ENCODE assay signal across 2 cellular contexts in the genomic region with DNA sequence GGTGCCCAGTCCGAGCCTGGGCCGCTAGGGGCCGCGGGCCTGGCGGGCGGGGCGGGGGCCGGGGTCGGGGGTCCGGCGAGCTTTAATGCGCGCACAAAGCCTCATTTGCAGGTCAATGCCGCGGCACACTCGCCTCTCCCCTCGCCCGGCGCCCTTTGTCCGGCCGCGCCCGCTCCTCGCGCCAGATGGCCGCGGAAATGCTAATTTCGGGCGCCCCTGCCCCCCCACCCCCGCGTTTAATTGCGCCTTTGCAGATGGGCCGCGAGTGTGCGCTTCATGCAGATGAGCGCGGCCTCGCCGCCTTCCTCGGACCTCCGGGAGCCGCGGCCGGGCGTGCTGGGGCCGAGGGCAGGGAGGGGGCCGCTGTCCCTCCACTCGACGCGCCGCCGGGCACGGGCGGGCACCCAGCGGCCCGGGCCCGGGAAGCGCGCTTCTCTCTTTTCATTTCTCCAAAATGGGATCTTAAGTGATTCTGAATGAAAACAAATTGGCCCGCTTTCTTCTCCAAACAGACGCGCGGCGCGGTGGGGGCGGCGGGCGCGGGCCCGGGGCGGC.
TF ChIP-seq lines count a peak whose summit lies in the region.

No MANE protein-coding gene starts in this region.

TF ChIP-seq in GM23338, 12 proteins besides CTCF, POLR2A, EP300 and RAD21 (continued from another document and continues in another):
- TF ChIP-seq, protein P1, sequence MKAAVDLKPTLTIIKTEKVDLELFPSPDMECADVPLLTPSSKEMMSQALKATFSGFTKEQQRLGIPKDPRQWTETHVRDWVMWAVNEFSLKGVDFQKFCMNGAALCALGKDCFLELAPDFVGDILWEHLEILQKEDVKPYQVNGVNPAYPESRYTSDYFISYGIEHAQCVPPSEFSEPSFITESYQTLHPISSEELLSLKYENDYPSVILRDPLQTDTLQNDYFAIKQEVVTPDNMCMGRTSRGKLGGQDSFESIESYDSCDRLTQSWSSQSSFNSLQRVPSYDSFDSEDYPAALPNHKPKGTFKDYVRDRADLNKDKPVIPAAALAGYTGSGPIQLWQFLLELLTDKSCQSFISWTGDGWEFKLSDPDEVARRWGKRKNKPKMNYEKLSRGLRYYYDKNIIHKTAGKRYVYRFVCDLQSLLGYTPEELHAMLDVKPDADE (IDR thresholded peaks at IDR 0.05): no peak
- TF ChIP-seq, protein P2, sequence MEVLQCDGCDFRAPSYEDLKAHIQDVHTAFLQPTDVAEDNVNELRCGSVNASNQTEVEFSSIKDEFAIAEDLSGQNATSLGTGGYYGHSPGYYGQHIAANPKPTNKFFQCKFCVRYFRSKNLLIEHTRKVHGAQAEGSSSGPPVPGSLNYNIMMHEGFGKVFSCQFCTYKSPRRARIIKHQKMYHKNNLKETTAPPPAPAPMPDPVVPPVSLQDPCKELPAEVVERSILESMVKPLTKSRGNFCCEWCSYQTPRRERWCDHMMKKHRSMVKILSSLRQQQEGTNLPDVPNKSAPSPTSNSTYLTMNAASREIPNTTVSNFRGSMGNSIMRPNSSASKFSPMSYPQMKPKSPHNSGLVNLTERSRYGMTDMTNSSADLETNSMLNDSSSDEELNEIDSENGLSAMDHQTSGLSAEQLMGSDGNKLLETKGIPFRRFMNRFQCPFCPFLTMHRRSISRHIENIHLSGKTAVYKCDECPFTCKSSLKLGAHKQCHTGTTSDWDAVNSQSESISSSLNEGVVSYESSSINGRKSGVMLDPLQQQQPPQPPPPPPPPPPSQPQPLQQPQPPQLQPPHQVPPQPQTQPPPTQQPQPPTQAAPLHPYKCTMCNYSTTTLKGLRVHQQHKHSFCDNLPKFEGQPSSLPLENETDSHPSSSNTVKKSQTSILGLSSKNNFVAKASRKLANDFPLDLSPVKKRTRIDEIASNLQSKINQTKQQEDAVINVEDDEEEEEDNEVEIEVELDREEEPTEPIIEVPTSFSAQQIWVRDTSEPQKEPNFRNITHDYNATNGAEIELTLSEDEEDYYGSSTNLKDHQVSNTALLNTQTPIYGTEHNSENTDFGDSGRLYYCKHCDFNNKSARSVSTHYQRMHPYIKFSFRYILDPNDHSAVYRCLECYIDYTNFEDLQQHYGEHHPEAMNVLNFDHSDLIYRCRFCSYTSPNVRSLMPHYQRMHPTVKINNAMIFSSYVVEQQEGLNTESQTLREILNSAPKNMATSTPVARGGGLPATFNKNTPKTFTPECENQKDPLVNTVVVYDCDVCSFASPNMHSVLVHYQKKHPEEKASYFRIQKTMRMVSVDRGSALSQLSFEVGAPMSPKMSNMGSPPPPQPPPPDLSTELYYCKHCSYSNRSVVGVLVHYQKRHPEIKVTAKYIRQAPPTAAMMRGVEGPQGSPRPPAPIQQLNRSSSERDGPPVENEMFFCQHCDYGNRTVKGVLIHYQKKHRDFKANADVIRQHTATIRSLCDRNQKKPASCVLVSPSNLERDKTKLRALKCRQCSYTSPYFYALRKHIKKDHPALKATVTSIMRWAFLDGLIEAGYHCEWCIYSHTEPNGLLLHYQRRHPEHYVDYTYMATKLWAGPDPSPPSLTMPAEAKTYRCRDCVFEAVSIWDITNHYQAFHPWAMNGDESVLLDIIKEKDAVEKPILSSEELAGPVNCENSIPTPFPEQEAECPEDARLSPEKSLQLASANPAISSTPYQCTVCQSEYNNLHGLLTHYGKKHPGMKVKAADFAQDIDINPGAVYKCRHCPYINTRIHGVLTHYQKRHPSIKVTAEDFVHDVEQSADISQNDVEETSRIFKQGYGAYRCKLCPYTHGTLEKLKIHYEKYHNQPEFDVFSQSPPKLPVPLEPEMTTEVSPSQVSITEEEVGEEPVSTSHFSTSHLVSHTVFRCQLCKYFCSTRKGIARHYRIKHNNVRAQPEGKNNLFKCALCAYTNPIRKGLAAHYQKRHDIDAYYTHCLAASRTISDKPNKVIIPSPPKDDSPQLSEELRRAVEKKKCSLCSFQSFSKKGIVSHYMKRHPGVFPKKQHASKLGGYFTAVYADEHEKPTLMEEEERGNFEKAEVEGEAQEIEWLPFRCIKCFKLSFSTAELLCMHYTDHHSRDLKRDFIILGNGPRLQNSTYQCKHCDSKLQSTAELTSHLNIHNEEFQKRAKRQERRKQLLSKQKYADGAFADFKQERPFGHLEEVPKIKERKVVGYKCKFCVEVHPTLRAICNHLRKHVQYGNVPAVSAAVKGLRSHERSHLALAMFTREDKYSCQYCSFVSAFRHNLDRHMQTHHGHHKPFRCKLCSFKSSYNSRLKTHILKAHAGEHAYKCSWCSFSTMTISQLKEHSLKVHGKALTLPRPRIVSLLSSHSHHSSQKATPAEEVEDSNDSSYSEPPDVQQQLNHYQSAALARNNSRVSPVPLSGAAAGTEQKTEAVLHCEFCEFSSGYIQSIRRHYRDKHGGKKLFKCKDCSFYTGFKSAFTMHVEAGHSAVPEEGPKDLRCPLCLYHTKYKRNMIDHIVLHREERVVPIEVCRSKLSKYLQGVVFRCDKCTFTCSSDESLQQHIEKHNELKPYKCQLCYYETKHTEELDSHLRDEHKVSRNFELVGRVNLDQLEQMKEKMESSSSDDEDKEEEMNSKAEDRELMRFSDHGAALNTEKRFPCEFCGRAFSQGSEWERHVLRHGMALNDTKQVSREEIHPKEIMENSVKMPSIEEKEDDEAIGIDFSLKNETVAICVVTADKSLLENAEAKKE (CRISPR knock-in tag; IDR thresholded peaks at IDR 0.05): no peak
- no peak for TF ChIP-seq STAT1 (IDR thresholded peaks at IDR 0.05; ENCODE audit: unreplicated experiment)
- no peak for TF ChIP-seq EZH2 (IDR thresholded peaks at IDR 0.05; ENCODE audit: low read depth, unreplicated experiment)
- no peak for TF ChIP-seq CREB1 (CRISPR knock-in tag; IDR thresholded peaks at IDR 0.05; ENCODE audit: low read depth)
- no peak for TF ChIP-seq NANOG (IDR thresholded peaks at IDR 0.05; ENCODE audit: borderline replicate concordance)
- TF ChIP-seq, protein P3, sequence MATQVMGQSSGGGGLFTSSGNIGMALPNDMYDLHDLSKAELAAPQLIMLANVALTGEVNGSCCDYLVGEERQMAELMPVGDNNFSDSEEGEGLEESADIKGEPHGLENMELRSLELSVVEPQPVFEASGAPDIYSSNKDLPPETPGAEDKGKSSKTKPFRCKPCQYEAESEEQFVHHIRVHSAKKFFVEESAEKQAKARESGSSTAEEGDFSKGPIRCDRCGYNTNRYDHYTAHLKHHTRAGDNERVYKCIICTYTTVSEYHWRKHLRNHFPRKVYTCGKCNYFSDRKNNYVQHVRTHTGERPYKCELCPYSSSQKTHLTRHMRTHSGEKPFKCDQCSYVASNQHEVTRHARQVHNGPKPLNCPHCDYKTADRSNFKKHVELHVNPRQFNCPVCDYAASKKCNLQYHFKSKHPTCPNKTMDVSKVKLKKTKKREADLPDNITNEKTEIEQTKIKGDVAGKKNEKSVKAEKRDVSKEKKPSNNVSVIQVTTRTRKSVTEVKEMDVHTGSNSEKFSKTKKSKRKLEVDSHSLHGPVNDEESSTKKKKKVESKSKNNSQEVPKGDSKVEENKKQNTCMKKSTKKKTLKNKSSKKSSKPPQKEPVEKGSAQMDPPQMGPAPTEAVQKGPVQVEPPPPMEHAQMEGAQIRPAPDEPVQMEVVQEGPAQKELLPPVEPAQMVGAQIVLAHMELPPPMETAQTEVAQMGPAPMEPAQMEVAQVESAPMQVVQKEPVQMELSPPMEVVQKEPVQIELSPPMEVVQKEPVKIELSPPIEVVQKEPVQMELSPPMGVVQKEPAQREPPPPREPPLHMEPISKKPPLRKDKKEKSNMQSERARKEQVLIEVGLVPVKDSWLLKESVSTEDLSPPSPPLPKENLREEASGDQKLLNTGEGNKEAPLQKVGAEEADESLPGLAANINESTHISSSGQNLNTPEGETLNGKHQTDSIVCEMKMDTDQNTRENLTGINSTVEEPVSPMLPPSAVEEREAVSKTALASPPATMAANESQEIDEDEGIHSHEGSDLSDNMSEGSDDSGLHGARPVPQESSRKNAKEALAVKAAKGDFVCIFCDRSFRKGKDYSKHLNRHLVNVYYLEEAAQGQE (IDR thresholded peaks at IDR 0.05; ENCODE audit: unreplicated experiment): no peak
- no peak for TF ChIP-seq POLR2AphosphoS5 (IDR thresholded peaks at IDR 0.05; ENCODE audit: low read depth)
- TF ChIP-seq JUNB (IDR thresholded peaks at IDR 0.05; ENCODE audit: unreplicated experiment): no peak

TF ChIP-seq in SK-N-SH, 30 proteins besides CTCF, POLR2A, EP300 and RAD21 (continued from another document):
- TF ChIP-seq POLR2AphosphoS5 (IDR thresholded peaks at IDR 0.05; ENCODE audit: low read depth, low read length): no peak
- TF ChIP-seq, protein P4, sequence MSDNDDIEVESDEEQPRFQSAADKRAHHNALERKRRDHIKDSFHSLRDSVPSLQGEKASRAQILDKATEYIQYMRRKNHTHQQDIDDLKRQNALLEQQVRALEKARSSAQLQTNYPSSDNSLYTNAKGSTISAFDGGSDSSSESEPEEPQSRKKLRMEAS (IDR thresholded peaks at IDR 0.05; ENCODE audit: low read depth): no peak
- TF ChIP-seq MEF2A (IDR thresholded peaks at IDR 0.05; ENCODE audit: borderline replicate concordance, low read depth): no peak
- TF ChIP-seq, protein P5, sequence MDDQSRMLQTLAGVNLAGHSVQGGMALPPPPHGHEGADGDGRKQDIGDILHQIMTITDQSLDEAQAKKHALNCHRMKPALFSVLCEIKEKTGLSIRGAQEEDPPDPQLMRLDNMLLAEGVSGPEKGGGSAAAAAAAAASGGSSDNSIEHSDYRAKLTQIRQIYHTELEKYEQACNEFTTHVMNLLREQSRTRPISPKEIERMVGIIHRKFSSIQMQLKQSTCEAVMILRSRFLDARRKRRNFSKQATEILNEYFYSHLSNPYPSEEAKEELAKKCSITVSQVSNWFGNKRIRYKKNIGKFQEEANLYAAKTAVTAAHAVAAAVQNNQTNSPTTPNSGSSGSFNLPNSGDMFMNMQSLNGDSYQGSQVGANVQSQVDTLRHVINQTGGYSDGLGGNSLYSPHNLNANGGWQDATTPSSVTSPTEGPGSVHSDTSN (IDR thresholded peaks at IDR 0.05): no peak
